ENCODE assay signal across 32 cellular contexts in the genomic region with DNA sequence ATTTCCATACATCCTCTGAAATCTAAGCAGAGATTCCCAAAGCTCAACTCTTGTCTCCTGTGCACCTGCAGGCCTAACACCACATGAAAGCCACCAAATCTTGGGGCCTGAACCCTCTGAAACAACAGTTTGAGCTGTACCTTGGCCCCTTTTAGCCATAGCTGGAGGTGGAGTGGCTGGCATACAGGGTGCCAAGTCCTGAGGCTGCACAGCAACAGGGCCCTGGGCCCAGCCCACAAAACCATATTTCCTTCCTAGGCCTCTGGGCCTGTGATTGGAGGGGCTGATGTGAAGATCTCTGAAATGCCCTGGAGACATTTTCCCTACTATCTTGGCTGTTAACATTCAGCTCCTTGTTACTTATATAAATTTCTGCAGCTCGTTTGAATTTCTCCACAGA. TPM values are rescaled to one million over a fixed set of nuclear protein-coding genes. Genes with fewer than 3 reads are reported as not detected.
"Had no signal": no experiment of that assay in that cellular context is flagged by ENCODE, and none has a peak within 500 bp of the region (broad histone marks: within the 10 kb centered on the region; RNA-seq: fewer than 3 reads in every experiment).

No MANE protein-coding gene starts in this region.

- H3K4me3 Mint-ChIP-seq: activated CD4-positive, alpha-beta memory T cell treated with anti-CD3 and anti-CD28 coated beads, Interleukin-2, amount 10 ng/mL, durations not matched to agents 7 days and 5 days; activated CD8-positive, alpha-beta memory T cell treated with anti-CD3 and anti-CD28 coated beads, Interleukin-2, amount 10 ng/mL, durations not matched to agents 7 days and 5 days; activated naive CD8-positive, alpha-beta T cell treated with anti-CD3 and anti-CD28 coated beads for 36 hours had no signal

- H3K4me1 ChIP-seq: ascending aorta, Peyer's patch had no signal

- DNase-seq: activated CD4-positive, alpha-beta memory T cell treated with anti-CD3 and anti-CD28 coated beads, Interleukin-2, amount 10 ng/mL, durations not matched to agents 7 days and 5 days; activated CD4-positive, alpha-beta T cell treated with anti-CD3 and anti-CD28 coated beads for 1 hour; activated CD4-positive, alpha-beta T cell treated with anti-CD3 and anti-CD28 coated beads for 48 hours; activated CD4-positive, CD25-positive, alpha-beta regulatory T cell; activated CD8-positive, alpha-beta memory T cell treated with anti-CD3 and anti-CD28 coated beads for 24 hours; activated CD8-positive, alpha-beta memory T cell treated with anti-CD3 and anti-CD28 coated beads, Interleukin-2, amount 10 ng/mL, durations not matched to agents 7 days and 5 days; activated CD8-positive, alpha-beta memory T cell treated with anti-CD3 and anti-CD28 coated beads, Interleukin-2, amount 50 U/mL, for 48 hours; activated effector memory CD4-positive, alpha-beta T cell treated with anti-CD3 and anti-CD28 coated beads, Interleukin-2, amount 50 U/mL, for 16 hours; activated naive CD4-positive, alpha-beta T cell; activated naive CD4-positive, alpha-beta T cell treated with anti-CD3 and anti-CD28 coated beads, Interleukin-2, amount 50 U/mL, for 16 hours; activated naive CD8-positive, alpha-beta T cell treated with anti-CD3 and anti-CD28 coated beads for 36 hours; activated T-cell treated with anti-CD3 and anti-CD28 coated beads, Interleukin-2, amount 50 U/mL, for 48 hours; amygdala; NCI-H1105; NCI-H1436; NCI-H1694; NCI-H1930; NCI-H2081 treated with DMSO at 0.1 percent for 48 hours; NCI-H345; NCI-H524 treated with DMSO at 0.1 percent for 48 hours; NK-92 treated with Interleukin-12 subunit alpha and Interleukin-12 subunit beta, amount 100 ng/mL, for 24 hours; PC-3; Peyer's patch; RPMI8226; SIG-M5; T-helper 1 cell; T1000; WERI-Rb-1 had no signal

- H3K36me3 ChIP-seq: ascending aorta, cardiac muscle cell, Peyer's patch, WERI-Rb-1 had no signal

- H3K27ac ChIP-seq: ascending aorta, cardiac muscle cell, Peyer's patch, WERI-Rb-1 had no signal

- H3K27me3 Mint-ChIP-seq: activated CD4-positive, alpha-beta memory T cell treated with anti-CD3 and anti-CD28 coated beads, Interleukin-2, amount 10 ng/mL, durations not matched to agents 7 days and 5 days; activated CD8-positive, alpha-beta memory T cell treated with anti-CD3 and anti-CD28 coated beads, Interleukin-2, amount 10 ng/mL, durations not matched to agents 7 days and 5 days; activated naive CD8-positive, alpha-beta T cell treated with anti-CD3 and anti-CD28 coated beads for 36 hours had no signal

- H3K4me3 ChIP-seq: ascending aorta, cardiac muscle cell, Peyer's patch had no signal

- H3K27ac Mint-ChIP-seq: activated CD4-positive, alpha-beta memory T cell treated with anti-CD3 and anti-CD28 coated beads, Interleukin-2, amount 10 ng/mL, durations not matched to agents 7 days and 5 days; activated CD8-positive, alpha-beta memory T cell treated with anti-CD3 and anti-CD28 coated beads, Interleukin-2, amount 10 ng/mL, durations not matched to agents 7 days and 5 days; activated naive CD8-positive, alpha-beta T cell treated with anti-CD3 and anti-CD28 coated beads for 36 hours had no signal

- H3K27me3 ChIP-seq: ascending aorta, cardiac muscle cell, Peyer's patch had no signal

- H3K9me3 ChIP-seq: ascending aorta, Peyer's patch had no signal

- ATAC-seq: activated CD8-positive, alpha-beta memory T cell treated with anti-CD3 and anti-CD28 coated beads, Interleukin-2, amount 10 ng/mL, durations not matched to agents 7 days and 5 days; PC-3; SK-N-SH treated with all-trans-retinoic acid at 6 μM for 48 hours had no signal

RNA-seq across cellular contexts. Expression of a gene that starts 26.5 kb away (rescaled TPM):
- total RNA-seq: SK-MEL-5 had no signal
